ENCODE assay signal across 15 cellular contexts in genomic region chr5:76177974-76178373, GRCh38.
DNase-seq lines count a peak whose midpoint lies in the region; ATAC-seq and TF ChIP-seq lines count a peak whose summit lies in the region.
"Had no signal": no experiment of that assay in that cellular context is flagged by ENCODE, and none has a peak within 500 bp of the region (broad histone marks: within the 10 kb centered on the region; RNA-seq: fewer than 3 reads in every experiment).

No MANE protein-coding gene starts in this region.

- peaks cover 22% of the 10 kb centered on the region for H3K36me3 Mint-ChIP-seq in activated CD8-positive, alpha-beta memory T cell treated with anti-CD3 and anti-CD28 coated beads, Interleukin-2, amount 10 ng/mL, durations not matched to agents 7 days and 5 days
- H3K36me3 Mint-ChIP-seq in activated T-helper 17 cell treated with anti-CD3 and anti-CD28 coated beads, Interleukin-2, amount 50 U/mL, for 72 hours (ENCODE audit: low read depth) = no peaks in the 10 kb centered on the region
- H3K36me3 Mint-ChIP-seq in stimulated activated naive B cell treated with anti-CD40 and anti-IgM and Interleukin-4, amounts not matched to agents 10 μg/mL and 1 μg/mL and 100 μg/mL, for 72 hours = no peaks in the 10 kb centered on the region
- H3K36me3 Mint-ChIP-seq: CD8-positive, alpha-beta memory T cell had no signal

- H3K27ac Mint-ChIP-seq in activated CD8-positive, alpha-beta memory T cell treated with anti-CD3 and anti-CD28 coated beads, Interleukin-2, amount 10 ng/mL, durations not matched to agents 7 days and 5 days = peak overlapping the region; percentile 56
- no peak overlapping the region for H3K27ac Mint-ChIP-seq in activated T-helper 17 cell treated with anti-CD3 and anti-CD28 coated beads, Interleukin-2, amount 50 U/mL, for 72 hours
- H3K27ac Mint-ChIP-seq in stimulated activated naive B cell treated with anti-CD40 and anti-IgM and Interleukin-4, amounts not matched to agents 10 μg/mL and 1 μg/mL and 100 μg/mL, for 72 hours = no peak overlapping the region
- H3K27ac Mint-ChIP-seq: GM23338 had no signal

- CTCF ChIA-PET in activated CD8-positive, alpha-beta memory T cell treated with anti-CD3 and anti-CD28 coated beads, Interleukin-2, amount 10 ng/mL, durations not matched to agents 7 days and 5 days (lab: Charles Lee) = no interaction called here

- H3K4me3 ChIP-seq in GM12865 (ENCODE audit: low read depth, low read length) = no peak overlapping the region
- H3K4me3 ChIP-seq: A549, GM23338 had no signal

- no peak for ATAC-seq in activated CD8-positive, alpha-beta memory T cell treated with anti-CD3 and anti-CD28 coated beads, Interleukin-2, amount 10 ng/mL, durations not matched to agents 7 days and 5 days
- ATAC-seq in activated T-helper 17 cell treated with anti-CD3 and anti-CD28 coated beads, Interleukin-2, amount 50 U/mL, for 72 hours (replicated peaks) = peak; percentile 28
- ATAC-seq in stimulated activated naive B cell treated with anti-CD40 and anti-IgM and Interleukin-4, amounts not matched to agents 10 μg/mL and 1 μg/mL and 100 μg/mL, for 72 hours (replicated peaks) = peak; percentile 50 to 52
- ATAC-seq: A549, GM23338 had no signal

- no peak for DNase-seq in activated CD8-positive, alpha-beta memory T cell treated with anti-CD3 and anti-CD28 coated beads, Interleukin-2, amount 10 ng/mL, durations not matched to agents 7 days and 5 days
- DNase-seq in activated CD8-positive, alpha-beta memory T cell treated with anti-CD3 and anti-CD28 coated beads for 24 hours = no peak
- DNase-seq in GM12865 (ENCODE audit: low read depth) (peak; percentile 29), cerebellar nuclear complex (lab: John Stamatoyannopoulos, UW) (no peak), NCI-H69 (lab: John Stamatoyannopoulos, UW) (no peak)
- DNase-seq in stimulated activated naive B cell treated with anti-CD40 and anti-IgM and Interleukin-4, amounts not matched to agents 10 μg/mL and 1 μg/mL and 100 μg/mL, for 72 hours = no peak
- DNase-seq: Caco-2; CD8-positive, alpha-beta memory T cell; DND-41; GF-D8; H7 had no signal

- TF ChIP-seq CTCF in GM12865 (IDR thresholded peaks at IDR 0.05; ENCODE audit: insufficient read depth, low read depth, low read length, missing control alignments) = no peak

- H3K4me1 Mint-ChIP-seq in activated CD8-positive, alpha-beta memory T cell treated with anti-CD3 and anti-CD28 coated beads, Interleukin-2, amount 10 ng/mL, durations not matched to agents 7 days and 5 days = peaks cover 44% of the 10 kb centered on the region
- H3K4me1 Mint-ChIP-seq in activated T-helper 17 cell treated with anti-CD3 and anti-CD28 coated beads, Interleukin-2, amount 50 U/mL, for 72 hours = peaks cover 24% of the 10 kb centered on the region
- H3K4me1 Mint-ChIP-seq in stimulated activated naive B cell treated with anti-CD40 and anti-IgM and Interleukin-4, amounts not matched to agents 10 μg/mL and 1 μg/mL and 100 μg/mL, for 72 hours = peaks cover 14 to 20% of the 10 kb centered on the region in 2 donors

- H3K4me3 Mint-ChIP-seq in activated CD8-positive, alpha-beta memory T cell treated with anti-CD3 and anti-CD28 coated beads, Interleukin-2, amount 10 ng/mL, durations not matched to agents 7 days and 5 days = no peak overlapping the region
- no peak overlapping the region for H3K4me3 Mint-ChIP-seq in activated T-helper 17 cell treated with anti-CD3 and anti-CD28 coated beads, Interleukin-2, amount 50 U/mL, for 72 hours
- H3K4me3 Mint-ChIP-seq in stimulated activated naive B cell treated with anti-CD40 and anti-IgM and Interleukin-4, amounts not matched to agents 10 μg/mL and 1 μg/mL and 100 μg/mL, for 72 hours = no peak overlapping the region
- H3K4me3 Mint-ChIP-seq: CD14-positive monocyte; CD8-positive, alpha-beta memory T cell; GM23338 had no signal

- H3K9me3 Mint-ChIP-seq in activated CD8-positive, alpha-beta memory T cell treated with anti-CD3 and anti-CD28 coated beads, Interleukin-2, amount 10 ng/mL, durations not matched to agents 7 days and 5 days (ENCODE audit: low read depth) = peaks cover 2% of the 10 kb centered on the region
- H3K9me3 Mint-ChIP-seq in activated T-helper 17 cell treated with anti-CD3 and anti-CD28 coated beads, Interleukin-2, amount 50 U/mL, for 72 hours = no peaks in the 10 kb centered on the region
- H3K9me3 Mint-ChIP-seq in stimulated activated naive B cell treated with anti-CD40 and anti-IgM and Interleukin-4, amounts not matched to agents 10 μg/mL and 1 μg/mL and 100 μg/mL, for 72 hours = no peaks in the 10 kb centered on the region
- H3K9me3 Mint-ChIP-seq: CD8-positive, alpha-beta memory T cell had no signal

- H3K27me3 Mint-ChIP-seq in activated CD8-positive, alpha-beta memory T cell treated with anti-CD3 and anti-CD28 coated beads, Interleukin-2, amount 10 ng/mL, durations not matched to agents 7 days and 5 days = no peaks in the 10 kb centered on the region
- no peaks in the 10 kb centered on the region for H3K27me3 Mint-ChIP-seq in activated T-helper 17 cell treated with anti-CD3 and anti-CD28 coated beads, Interleukin-2, amount 50 U/mL, for 72 hours
- peaks cover 6 to 16% of the 10 kb centered on the region in 2 donors for H3K27me3 Mint-ChIP-seq in stimulated activated naive B cell treated with anti-CD40 and anti-IgM and Interleukin-4, amounts not matched to agents 10 μg/mL and 1 μg/mL and 100 μg/mL, for 72 hours
- H3K27me3 Mint-ChIP-seq: CD8-positive, alpha-beta memory T cell had no signal
